1 cellular context compared by ENCODE assay signal in genomic region chr3:72082776-72083477, GRCh38.
TF ChIP-seq lines count a peak whose summit lies in the region.

No MANE protein-coding gene starts in this region.

TF ChIP-seq in GM12878, 131 proteins besides CTCF, POLR2A, EP300 and RAD21 (continued from another document):
- no peak for TF ChIP-seq REST (IDR thresholded peaks at IDR 0.05; ENCODE audit: low read depth, low read length)
- TF ChIP-seq PAX8 (IDR thresholded peaks at IDR 0.05): no peak
- TF ChIP-seq SRF (IDR thresholded peaks at IDR 0.05; ENCODE audit: low read depth in 2 of 2, low read length in 2 of 2): peak in 1 of 2 experiments; percentile 76; a peak in 2 of 4 replicates
- TF ChIP-seq MAX (IDR thresholded peaks at IDR 0.05; ENCODE audit: low read depth, low read length): no peak
- 0 out of 2 replicates have a peak, but pooled peaks have one; percentile 8 for TF ChIP-seq GABPA (IDR thresholded peaks at IDR 0.05; ENCODE audit: low read depth)
- TF ChIP-seq CHD2 (IDR thresholded peaks at IDR 0.05; ENCODE audit: borderline replicate concordance, low read depth, low read length): no peak
- peak; percentile 30 for TF ChIP-seq NFIC (IDR thresholded peaks at IDR 0.05; ENCODE audit: low read depth, low read length)
- TF ChIP-seq ATF7 (IDR thresholded peaks at IDR 0.05; ENCODE audit: low read depth): peak; percentile 5; the same call in 1 of the 2 replicates
- no peak for TF ChIP-seq CUX1 (IDR thresholded peaks at IDR 0.05; ENCODE audit: insufficient replicate concordance, low read depth, low read length)
- 0 out of 2 replicates have a peak, but pooled peaks have one; percentile 2 for TF ChIP-seq RELB (IDR thresholded peaks at IDR 0.05; ENCODE audit: low read depth)
- TF ChIP-seq PBX3 (IDR thresholded peaks at IDR 0.05; ENCODE audit: insufficient replicate concordance, low read depth, low read length): no peak
- TF ChIP-seq CHD1 (IDR thresholded peaks at IDR 0.05; ENCODE audit: low read depth, low read length): no peak
- TF ChIP-seq E2F4 (IDR thresholded peaks at IDR 0.05; ENCODE audit: low read depth, low read length): no peak
- TF ChIP-seq JUNB (IDR thresholded peaks at IDR 0.05): peak; percentile 1; the same call in 1 of the 2 replicates
- no peak for TF ChIP-seq PAX5 (IDR thresholded peaks at IDR 0.05; ENCODE audit: borderline replicate concordance, low read depth, low read length)
- TF ChIP-seq SIN3A (IDR thresholded peaks at IDR 0.05; ENCODE audit: low read depth, low read length): no peak
- TF ChIP-seq TARDBP (IDR thresholded peaks at IDR 0.05; ENCODE audit: borderline replicate concordance): no peak
